1 cellular context compared by ENCODE assay signal in the genomic region with DNA sequence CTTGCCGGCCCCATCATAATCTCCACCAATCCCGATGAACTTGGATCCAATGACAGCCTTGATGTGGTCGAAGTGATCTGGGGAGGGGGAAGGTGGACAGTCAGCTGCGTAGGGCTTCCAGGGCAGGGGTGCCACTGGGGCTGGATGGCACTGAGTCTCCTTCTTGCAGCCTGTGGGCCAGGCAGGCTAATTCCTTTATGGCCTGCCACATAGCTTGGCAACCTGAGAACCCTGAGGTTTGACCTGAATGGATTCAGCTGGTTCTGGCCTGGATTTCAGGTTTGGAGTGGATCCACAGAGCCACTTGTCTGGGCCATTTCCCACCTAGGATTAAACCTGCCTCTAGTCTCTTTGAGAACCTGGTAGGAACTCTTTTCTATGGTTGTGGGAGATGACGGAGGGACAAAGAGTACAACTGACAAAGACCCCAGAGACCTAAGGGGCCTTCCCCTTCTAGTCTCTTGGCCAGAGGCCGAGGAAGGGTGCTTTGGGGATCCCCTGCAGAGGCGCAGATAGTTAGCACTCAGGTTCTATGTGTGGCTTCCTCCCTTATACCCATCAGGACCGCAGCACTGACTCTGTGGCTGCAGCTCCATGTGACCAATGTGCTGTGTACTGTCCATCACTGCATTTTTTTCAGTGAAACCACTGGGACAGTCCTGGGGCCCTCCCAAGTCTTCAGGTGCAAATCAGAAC.
TF ChIP-seq lines count a peak whose summit lies in the region.

No MANE protein-coding gene starts in this region.

TF ChIP-seq in GM12878, 131 proteins besides CTCF, POLR2A, EP300 and RAD21 (continued from another document and continues in another):
- TF ChIP-seq E2F4 (IDR thresholded peaks at IDR 0.05; ENCODE audit: low read depth, low read length) (no peak), ATF2 (IDR thresholded peaks at IDR 0.05; ENCODE audit: low read length) (no peak), MEF2A (IDR thresholded peaks at IDR 0.05; ENCODE audit: insufficient read depth, low read depth, low read length) (0 out of 2 replicates have a peak, but pooled peaks have one; percentile 19), SUPT20H (IDR thresholded peaks at IDR 0.05; ENCODE audit: borderline replicate concordance, control insufficient read depth, low read depth, low read length) (no peak), MAX (IDR thresholded peaks at IDR 0.05; ENCODE audit: low read depth, low read length) (no peak; the same call in 1 of the 2 replicates), RCOR1 (conservative IDR thresholded peaks at IDR 0.05; ENCODE audit: low read depth, low read length) (no peak), EZH2 (IDR thresholded peaks at IDR 0.05; ENCODE audit: borderline replicate concordance, control insufficient read depth, low read depth, low read length) (no peak), EED (IDR thresholded peaks at IDR 0.05; ENCODE audit: low read depth) (no peak), RUNX3 (IDR thresholded peaks at IDR 0.05; ENCODE audit: low read length) (peak; percentile 78), SKIL (IDR thresholded peaks at IDR 0.05; ENCODE audit: low read depth, poor library complexity, severe bottlenecking) (peak; percentile 23), ETV6 (conservative IDR thresholded peaks at IDR 0.05 in 1 of 2, IDR thresholded peaks at IDR 0.05 in 1 of 2; ENCODE audit: borderline replicate concordance in 1 of 2, low read depth in 1 of 2) (no peak), IRF4 (IDR thresholded peaks at IDR 0.05; ENCODE audit: low read depth, low read length) (no peak), RAD51 (IDR thresholded peaks at IDR 0.05) (peak; percentile 87), BHLHE40 (IDR thresholded peaks at IDR 0.05; ENCODE audit: borderline replicate concordance in 1 of 2, low read depth in 2 of 2, low read length in 1 of 2) (peak; percentile 33 to 73; a peak in 1 of 4 replicates), HDAC6 (IDR thresholded peaks at IDR 0.05; ENCODE audit: unreplicated experiment) (no peak), SUZ12 (IDR thresholded peaks at IDR 0.05; ENCODE audit: unreplicated experiment) (no peak), GATAD2B (conservative IDR thresholded peaks at IDR 0.05; ENCODE audit: low read depth) (no peak), WRNIP1 (IDR thresholded peaks at IDR 0.05; ENCODE audit: borderline replicate concordance, low read depth, low read length) (no peak), MLLT1 (IDR thresholded peaks at IDR 0.05) (no peak), PKNOX1 (IDR thresholded peaks at IDR 0.05) (peak; percentile 72; the same call in 1 of the 2 replicates), BACH1 (IDR thresholded peaks at IDR 0.05; ENCODE audit: borderline replicate concordance) (no peak), TBL1XR1 (IDR thresholded peaks at IDR 0.05; ENCODE audit: low read depth, low read length) (no peak; the same call in 1 of the 2 replicates), MTA3 (IDR thresholded peaks at IDR 0.05; ENCODE audit: borderline replicate concordance, low read length) (no peak), PRDM15 (CRISPR knock-in tag; IDR thresholded peaks at IDR 0.05) (no peak), NR2C2 (IDR thresholded peaks at IDR 0.05; ENCODE audit: borderline replicate concordance, control insufficient read depth, insufficient read length, low read depth) (no peak), NKRF (conservative IDR thresholded peaks at IDR 0.05) (no peak), MTA2 (IDR thresholded peaks at IDR 0.05; ENCODE audit: low read depth) (no peak; the same call in 1 of the 2 replicates), IRF3 (IDR thresholded peaks at IDR 0.05) (no peak), ZZZ3 (IDR thresholded peaks at IDR 0.05; ENCODE audit: control insufficient read depth, insufficient read length, low read depth) (no peak), STAT3 (IDR thresholded peaks at IDR 0.05; ENCODE audit: low read depth, low read length) (no peak), RBBP5 (conservative IDR thresholded peaks at IDR 0.05) (no peak), BCL3 (IDR thresholded peaks at IDR 0.05; ENCODE audit: borderline replicate concordance, insufficient read depth, low read depth, low read length, poor library complexity, severe bottlenecking) (no peak), PML (IDR thresholded peaks at IDR 0.05; ENCODE audit: low read length) (no peak), SMC3 (IDR thresholded peaks at IDR 0.05; ENCODE audit: borderline replicate concordance, low read length) (no peak; the same call in 1 of the 2 replicates)
- TF ChIP-seq, protein P1, sequence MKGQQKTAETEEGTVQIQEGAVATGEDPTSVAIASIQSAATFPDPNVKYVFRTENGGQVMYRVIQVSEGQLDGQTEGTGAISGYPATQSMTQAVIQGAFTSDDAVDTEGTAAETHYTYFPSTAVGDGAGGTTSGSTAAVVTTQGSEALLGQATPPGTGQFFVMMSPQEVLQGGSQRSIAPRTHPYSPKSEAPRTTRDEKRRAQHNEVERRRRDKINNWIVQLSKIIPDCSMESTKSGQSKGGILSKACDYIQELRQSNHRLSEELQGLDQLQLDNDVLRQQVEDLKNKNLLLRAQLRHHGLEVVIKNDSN (IDR thresholded peaks at IDR 0.05; ENCODE audit: borderline replicate concordance, extremely low read length, insufficient read depth, low read depth, low read length) = peak; percentile 45
- TF ChIP-seq, protein P2, sequence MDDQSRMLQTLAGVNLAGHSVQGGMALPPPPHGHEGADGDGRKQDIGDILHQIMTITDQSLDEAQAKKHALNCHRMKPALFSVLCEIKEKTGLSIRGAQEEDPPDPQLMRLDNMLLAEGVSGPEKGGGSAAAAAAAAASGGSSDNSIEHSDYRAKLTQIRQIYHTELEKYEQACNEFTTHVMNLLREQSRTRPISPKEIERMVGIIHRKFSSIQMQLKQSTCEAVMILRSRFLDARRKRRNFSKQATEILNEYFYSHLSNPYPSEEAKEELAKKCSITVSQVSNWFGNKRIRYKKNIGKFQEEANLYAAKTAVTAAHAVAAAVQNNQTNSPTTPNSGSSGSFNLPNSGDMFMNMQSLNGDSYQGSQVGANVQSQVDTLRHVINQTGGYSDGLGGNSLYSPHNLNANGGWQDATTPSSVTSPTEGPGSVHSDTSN (IDR thresholded peaks at IDR 0.05; ENCODE audit: insufficient replicate concordance, low read depth, low read length) = no peak
